ENCODE assay signal across 10 cellular contexts in the genomic region with DNA sequence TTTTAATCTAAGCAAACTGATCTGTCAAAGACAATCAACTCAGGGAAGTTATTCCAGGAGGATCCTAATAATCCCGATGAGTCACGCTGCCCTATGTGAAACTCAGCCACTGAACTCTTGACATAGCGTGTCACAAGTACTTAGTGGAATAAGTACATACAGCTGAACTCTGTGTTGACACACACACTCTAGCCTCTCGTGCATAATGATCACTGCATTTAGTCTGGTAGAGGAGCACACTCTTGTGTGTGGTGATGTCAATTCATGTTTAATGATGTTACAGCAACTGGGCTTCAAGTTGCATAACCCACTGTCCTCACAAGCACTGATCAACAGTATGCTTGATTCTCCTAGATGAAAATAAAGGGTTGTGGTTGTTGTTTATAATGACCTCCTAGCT.
A peak's percentile ranks its signal among the peaks of the same experiment; 100 is the strongest.
DNase-seq lines count a peak whose midpoint lies in the region; ATAC-seq and TF ChIP-seq lines count a peak whose summit lies in the region.
"Had no signal": no experiment of that assay in that cellular context is flagged by ENCODE, and none has a peak within 500 bp of the region (broad histone marks: within the 10 kb centered on the region; RNA-seq: fewer than 3 reads in every experiment).

No MANE protein-coding gene starts in this region.

- H3K27me3 Mint-ChIP-seq in immature natural killer cell (ENCODE audit: low read depth in 3 of 3): no peaks in the 10 kb centered on the region
- peaks cover 4% of the 10 kb centered on the region for H3K27me3 Mint-ChIP-seq in nephron progenitor cell (ENCODE audit: low read depth, poor library complexity)

- H3K9me3 Mint-ChIP-seq in immature natural killer cell: peaks cover 0 to 1% (median 0%) of the 10 kb centered on the region in 6 donors
- H3K9me3 Mint-ChIP-seq in nephron progenitor cell: no peaks in the 10 kb centered on the region

- H3K4ac ChIP-seq in neuronal stem cell (ENCODE audit: low read length): no peak overlapping the region

- H3K27me3 ChIP-seq in GM23248 (replicated peaks; ENCODE audit: insufficient read depth) (no peaks in the 10 kb centered on the region), neuronal stem cell (ENCODE audit: control insufficient read depth in 3 of 3, insufficient read depth in 3 of 3, low read depth in 1 of 3, low read length in 3 of 3) (no peaks in the 10 kb centered on the region)
- H3K27me3 ChIP-seq: uterus had no signal

- no peak for ATAC-seq in GM21737 (IDR thresholded peaks at IDR 0.05; ENCODE audit: unreplicated experiment)

- no peaks in the 10 kb centered on the region for H3K79me1 ChIP-seq in neuronal stem cell (ENCODE audit: low read depth, low read length)

- WGBS in GM23248 (ENCODE audit: low coverage in 1 of 2, low lambda C conversion rate in 2 of 2, missing lambda C conversion rate in 2 of 2), 2 experiments: 68 to 70% methylated on average over 4 of the region's 4 CpGs
- no CpG with 5 or more reads among the region's 4 CpGs for WGBS in neuronal stem cell (ENCODE audit: extremely low coverage in 2 of 2, insufficient read length in 2 of 2, insufficient replicate concordance in 1 of 2), 2 donors

- H3F3A ChIP-seq in GM23248 (ENCODE audit: insufficient read depth): peaks cover 5% of the 10 kb centered on the region; the same call in 1 of the 2 replicates

- H3K23ac ChIP-seq in neuronal stem cell (ENCODE audit: low read depth, low read length, poor library complexity): no peak overlapping the region

- H2BK15ac ChIP-seq in neuronal stem cell (ENCODE audit: low read length): no peak overlapping the region

- H4K8ac ChIP-seq in neuronal stem cell (ENCODE audit: low read depth, low read length): no peak overlapping the region

- H3K4me2 ChIP-seq in GM23248 (ENCODE audit: unreplicated experiment) (no peak overlapping the region), neuronal stem cell (ENCODE audit: insufficient read depth, low read length, poor library complexity, severe bottlenecking) (no peak overlapping the region)

- H3K4me3 Mint-ChIP-seq in immature natural killer cell: no peak overlapping the region
- no peak overlapping the region for H3K4me3 Mint-ChIP-seq in nephron progenitor cell
- H3K4me3 Mint-ChIP-seq: H9 had no signal

- H3K36me3 Mint-ChIP-seq in immature natural killer cell: peaks cover 0 to 5% (median 0%) of the 10 kb centered on the region in 3 donors
- H3K36me3 Mint-ChIP-seq in nephron progenitor cell (ENCODE audit: low read depth): peaks cover 17% of the 10 kb centered on the region

- no peaks in the 10 kb centered on the region for H3K79me2 ChIP-seq in GM23248 (ENCODE audit: insufficient read depth)

- H2AK5ac ChIP-seq in neuronal stem cell (ENCODE audit: low read depth, low read length): no peak overlapping the region

- no peak overlapping the region for H2BK12ac ChIP-seq in neuronal stem cell (ENCODE audit: low read length)

- no peak overlapping the region for H3K4me3 ChIP-seq in GM23248
- no peak overlapping the region for H3K4me3 ChIP-seq in cardiac fibroblast (replicated peaks in 1 of 2; ENCODE audit: low read depth in 2 of 2, low read length in 2 of 2)
- no peak overlapping the region for H3K4me3 ChIP-seq in neuronal stem cell (ENCODE audit: low read length in 2 of 2)
- H3K4me3 ChIP-seq: uterus had no signal

- TF ChIP-seq CTCF in cardiac fibroblast (IDR thresholded peaks at IDR 0.05; ENCODE audit: low read depth, low read length): no peak
- TF ChIP-seq CTCF in nephron progenitor cell (IDR thresholded peaks at IDR 0.05): no peak

- no peak overlapping the region for H3K9ac ChIP-seq in GM23248
- no peak overlapping the region for H3K9ac ChIP-seq in neuronal stem cell (ENCODE audit: low read depth, low read length, poor library complexity)

- no peaks in the 10 kb centered on the region for H4K20me1 ChIP-seq in GM23248 (ENCODE audit: insufficient read depth)

- H3K9me3 ChIP-seq in GM23248 (ENCODE audit: low read depth): no peaks in the 10 kb centered on the region
- peaks cover 1 to 9% of the 10 kb centered on the region in 2 donors for H3K9me3 ChIP-seq in neuronal stem cell (replicated peaks in 1 of 2; ENCODE audit: control insufficient read depth in 2 of 2, insufficient read depth in 1 of 2, low read depth in 1 of 2, low read length in 2 of 2)
- H3K9me3 ChIP-seq: uterus had no signal

- DNase-seq in GM23248: peak; percentile 61
- peak; percentile 75 for DNase-seq in NCI-H510A (lab: John Stamatoyannopoulos, UW)
- DNase-seq in cardiac fibroblast (ENCODE audit: low read depth in 2 of 2): peak; percentile 55 to 75
- DNase-seq in neuronal stem cell (ENCODE audit: low spot score): no peak
- no peak for DNase-seq in immature natural killer cell
- no peak for DNase-seq in DMS 273 treated with DMSO at 0.1 percent for 48 hours (lab: John Stamatoyannopoulos, UW)
- no peak for DNase-seq in nephron progenitor cell
- DNase-seq: H9, uterus had no signal

- H3K27ac ChIP-seq in GM23248 (no peak overlapping the region), neuronal stem cell (replicated peaks; ENCODE audit: low read length) (no peak overlapping the region)
- H3K27ac ChIP-seq: uterus had no signal

- 0 out of 2 replicates have a peak, but pooled peaks cover 6% of the 10 kb centered on the region for H3K36me3 ChIP-seq in GM23248 (ENCODE audit: low read depth)
- no peaks in the 10 kb centered on the region for H3K36me3 ChIP-seq in neuronal stem cell (replicated peaks in 1 of 2; ENCODE audit: control insufficient read depth in 2 of 2, insufficient read depth in 2 of 2, low read length in 2 of 2)
- H3K36me3 ChIP-seq: uterus had no signal

- H3K4me1 ChIP-seq in GM23248 (ENCODE audit: insufficient read depth): no peaks in the 10 kb centered on the region
- peaks cover 0 to 2% of the 10 kb centered on the region in 2 donors for H3K4me1 ChIP-seq in neuronal stem cell (ENCODE audit: control insufficient read depth in 2 of 2, insufficient read depth in 1 of 2, low read depth in 1 of 2, low read length in 2 of 2)
- H3K4me1 ChIP-seq: uterus had no signal

- H3K9me2 ChIP-seq in GM23248 (ENCODE audit: insufficient read depth): no peaks in the 10 kb centered on the region

- H3K18ac ChIP-seq in neuronal stem cell (ENCODE audit: low read length): no peak overlapping the region

- H2BK120ac ChIP-seq in neuronal stem cell (ENCODE audit: low read depth, low read length): no peak overlapping the region

- in situ Hi-C loops in GM23248 (cut with MboI): no loop called here

- peak overlapping the region; percentile 69 for H4K91ac ChIP-seq in neuronal stem cell (ENCODE audit: low read depth, low read length, poor library complexity)

- H2AFZ ChIP-seq in GM23248: no peak overlapping the region
- no peak overlapping the region for H2AFZ ChIP-seq in neuronal stem cell (ENCODE audit: low read length)

- H3K4me1 Mint-ChIP-seq in immature natural killer cell (peaks cover under 1 to 2% of the 10 kb centered on the region in 2 donors), nephron progenitor cell (no peaks in the 10 kb centered on the region)

- no peak overlapping the region for H2BK5ac ChIP-seq in neuronal stem cell (ENCODE audit: low read length)

- H3K27ac Mint-ChIP-seq in immature natural killer cell (no peak overlapping the region), nephron progenitor cell (no peak overlapping the region)
- H3K27ac Mint-ChIP-seq: H9 had no signal

- H3K14ac ChIP-seq in neuronal stem cell (ENCODE audit: low read length): no peak overlapping the region

Comparison
In these comparisons a context has a peak if more than half of its experiments do, and no peak if none do; other contexts are left out.
1. DNase-seq: peak in GM23248 (single experiment), NCI-H510A (single experiment) and cardiac fibroblast (2 of 2); none in neuronal stem cell (single experiment), immature natural killer cell (0 of 3), DMS 273 treated with DMSO at 0.1 percent for 48 hours (single experiment) and nephron progenitor cell (single experiment).